ENCODE assay signal across 8 cellular contexts in genomic region chr3:184284696-184285095, GRCh38. TPM values are rescaled to one million over a fixed set of nuclear protein-coding genes. Genes with fewer than 3 reads are reported as not detected.
DNase-seq lines count a peak whose midpoint lies in the region; ATAC-seq and TF ChIP-seq lines count a peak whose summit lies in the region.

No MANE protein-coding gene starts in this region.

- peak; percentile 15 for DNase-seq in stimulated activated CD4-positive, alpha-beta T cell treated with anti-CD3 and anti-CD28 coated beads, Interleukin-4, amount 100 ng/mL, for 1 hour
- DNase-seq in stimulated activated CD4-positive, alpha-beta T cell treated with anti-CD3 and anti-CD28 coated beads, Interleukin-4, amount 100 ng/mL, for 4 hours: no peak
- DNase-seq in NCI-H2029 treated with DMSO at 0.1 percent for 48 hours (lab: John Stamatoyannopoulos, UW): peak; percentile 64
- DNase-seq in foreskin fibroblast: peak; percentile 54 to 75
- no peak for DNase-seq in progenitor cell of endocrine pancreas (ENCODE audit: low spot score, unreplicated experiment)

- no peak for TF ChIP-seq POLR2A in GM18505 (IDR thresholded peaks at IDR 0.05; ENCODE audit: borderline replicate concordance, extremely low read depth, insufficient read depth, insufficient read length)

- ATAC-seq in GM18502 (IDR thresholded peaks at IDR 0.05; ENCODE audit: poor library complexity, unreplicated experiment) (no peak), GM18505 (IDR thresholded peaks at IDR 0.05; ENCODE audit: unreplicated experiment) (no peak)

- H3K4me3 Mint-ChIP-seq in progenitor cell of endocrine pancreas (ENCODE audit: low read depth): no peak overlapping the region

- peaks cover 40% of the 10 kb centered on the region for H3K27me3 Mint-ChIP-seq in progenitor cell of endocrine pancreas

- H3K4me3 ChIP-seq in WI38 (ENCODE audit: low read depth, low read length) (no peak overlapping the region), foreskin fibroblast (ENCODE audit: low read depth in 1 of 2, low read length in 2 of 2) (no peak overlapping the region)

- peak; percentile 38; the same call in 1 of the 2 replicates for TF ChIP-seq CTCF in WI38 (IDR thresholded peaks at IDR 0.05; ENCODE audit: low read depth, low read length)
- TF ChIP-seq CTCF in foreskin fibroblast (IDR thresholded peaks at IDR 0.05; ENCODE audit: low read depth, low read length): peak; percentile 39
- TF ChIP-seq CTCF in progenitor cell of endocrine pancreas (IDR thresholded peaks at IDR 0.05; ENCODE audit: unreplicated experiment): peak; percentile 42

- H3K4me1 Mint-ChIP-seq in progenitor cell of endocrine pancreas (ENCODE audit: low read depth): no peaks in the 10 kb centered on the region

- H3K27ac Mint-ChIP-seq in progenitor cell of endocrine pancreas: no peak overlapping the region

- H3K9me3 Mint-ChIP-seq in progenitor cell of endocrine pancreas (ENCODE audit: low read depth): no peaks in the 10 kb centered on the region

- no peaks in the 10 kb centered on the region for H3K36me3 Mint-ChIP-seq in progenitor cell of endocrine pancreas (ENCODE audit: insufficient read depth)

RNA-seq across cellular contexts. Expression of gene ECE2, which starts 8.9 kb away (rescaled TPM):
- not detected in 2 replicates for total RNA-seq in progenitor cell of endocrine pancreas

RNA-seq across cellular contexts. Expression of gene PSMD2, which starts 14.3 kb away (rescaled TPM):
- total RNA-seq in progenitor cell of endocrine pancreas: 259 and 269 TPM in 2 replicates

RNA-seq across cellular contexts. Expression of gene CAMK2N2, which starts 23.3 kb away (rescaled TPM):
- 1.3 and 1.4 TPM in 2 replicates for total RNA-seq in progenitor cell of endocrine pancreas

RNA-seq across cellular contexts. Expression of gene EIF4G1, which starts 29.7 kb away (rescaled TPM):
- 333 and 341 TPM in 2 replicates for total RNA-seq in progenitor cell of endocrine pancreas

RNA-seq across cellular contexts. Expression of gene EEF1AKMT4, which starts 35.2 kb away (rescaled TPM):
- total RNA-seq in progenitor cell of endocrine pancreas: 3.9 and 4.5 TPM in 2 replicates

Comparison
In these comparisons a context has a peak if more than half of its experiments do, and no peak if none do; other contexts are left out.
1. DNase-seq: peak in stimulated activated CD4-positive, alpha-beta T cell treated with anti-CD3 and anti-CD28 coated beads, Interleukin-4, amount 100 ng/mL, for 1 hour (single experiment), NCI-H2029 treated with DMSO at 0.1 percent for 48 hours (single experiment) and foreskin fibroblast (2 of 2); none in stimulated activated CD4-positive, alpha-beta T cell treated with anti-CD3 and anti-CD28 coated beads, Interleukin-4, amount 100 ng/mL, for 4 hours (0 of 2) and progenitor cell of endocrine pancreas (single experiment).
2. Peak in every context shown above with its lines, with median percentiles within 50 percentile points of each other: CTCF ChIP-seq.